ENCODE assay signal across 20 cellular contexts in genomic region chr7:142381727-142382409, GRCh38.
DNase-seq lines count a peak whose midpoint lies in the region; ATAC-seq and TF ChIP-seq lines count a peak whose summit lies in the region.
"Had no signal": no experiment of that assay in that cellular context is flagged by ENCODE, and none has a peak within 500 bp of the region (broad histone marks: within the 10 kb centered on the region; RNA-seq: fewer than 3 reads in every experiment).

No MANE protein-coding gene starts in this region.

- no peaks in the 10 kb centered on the region for H3K36me3 ChIP-seq in mammary epithelial cell (ENCODE audit: insufficient read depth, low read length)
- H3K36me3 ChIP-seq in breast epithelium: no peaks in the 10 kb centered on the region
- no peaks in the 10 kb centered on the region for H3K36me3 ChIP-seq in PC-3 (ENCODE audit: low read depth, low read length)
- H3K36me3 ChIP-seq: left lung, upper lobe of left lung had no signal

- no peak overlapping the region for H2AFZ ChIP-seq in mammary epithelial cell (ENCODE audit: low read depth, low read length)
- no peak overlapping the region; the same call in 1 of the 2 replicates for H2AFZ ChIP-seq in PC-3 (ENCODE audit: low read length)
- H2AFZ ChIP-seq: PC-9 had no signal

- H3K9ac ChIP-seq in mammary epithelial cell (ENCODE audit: insufficient read depth, low read length): no peak overlapping the region
- no peak overlapping the region for H3K9ac ChIP-seq in PC-3 (ENCODE audit: low read length)

- POLR2A ChIA-PET in PC-3 (lab: Charles Lee; ENCODE audit: unreplicated experiment): no interaction called here

- H4K20me1 ChIP-seq in mammary epithelial cell (ENCODE audit: insufficient read depth, low read length): no peaks in the 10 kb centered on the region
- no peaks in the 10 kb centered on the region for H4K20me1 ChIP-seq in PC-3 (ENCODE audit: low read length)

- H3K79me2 ChIP-seq in mammary epithelial cell (ENCODE audit: insufficient read depth, low read length) (no peaks in the 10 kb centered on the region), PC-3 (ENCODE audit: low read length) (no peaks in the 10 kb centered on the region)

- in situ Hi-C loops in mammary epithelial cell (cut with MboI; ENCODE audit: low sequenced_read_pairs in 2 of 2): no loop called here

- DNase-seq in mammary epithelial cell (peak; percentile 76), breast epithelium (ENCODE audit: low spot score in 2 of 2) (no peak), PC-3 (peak; percentile 65), epithelial cell of prostate (ENCODE audit: low read depth, low spot score) (no peak), NK-92 (lab: John Stamatoyannopoulos, UW; ENCODE audit: unreplicated experiment) (no peak), NCI-H2029 treated with DMSO at 0.1 percent for 48 hours (lab: John Stamatoyannopoulos, UW) (no peak)
- DNase-seq: activated CD4-positive, CD25-positive, alpha-beta regulatory T cell treated with anti-CD3 and anti-CD28 coated beads, Interleukin-2, amount 50 U/mL, for 72 hours; activated naive CD4-positive, alpha-beta T cell treated with Interleukin-2 at 50 U/mL for 16 hours; CD8-positive, alpha-beta memory T cell; DMS79 treated with DMSO at 0.1 percent for 48 hours; left lung; mucosa of descending colon; NCI-H526 treated with DMSO at 0.1 percent for 48 hours; PC-9; right cardiac atrium; stimulated activated CD4-positive, alpha-beta T cell treated with anti-CD3 and anti-CD28 coated beads, Interleukin-15, amount 100 ng/mL, for 24 hours; stimulated activated naive CD8-positive, alpha-beta T cell treated with anti-CD3 and anti-CD28 coated beads, Interleukin-15, amount 100 ng/mL, for 72 hours; upper lobe of left lung had no signal

- intact Hi-C loops in mammary epithelial cell (cut with micrococcal nuclease): no loop called here
- intact Hi-C loops in breast epithelium (cut with DNase I; ENCODE audit: low total_unique reads): no loop called here
- intact Hi-C loops in PC-3 (cut with micrococcal nuclease): no loop called here

- TF ChIP-seq CTCF in mammary epithelial cell (conservative IDR thresholded peaks at IDR 0.05 in 1 of 2, IDR thresholded peaks at IDR 0.05 in 1 of 2; ENCODE audit: extremely low read depth in 1 of 2, insufficient read depth in 1 of 2, low read depth in 1 of 2, low read length in 2 of 2) (no peak), breast epithelium (IDR thresholded peaks at IDR 0.05) (no peak), PC-3 (conservative IDR thresholded peaks at IDR 0.05; ENCODE audit: low read depth, low read length) (no peak)

- BruUV-seq in mammary epithelial cell (replicated peaks; lab: Mats Ljungman, UMichigan) (no TSS peak), PC-3 (replicated peaks; lab: Mats Ljungman, UMichigan) (no TSS peak)

- TF ChIP-seq POLR2A in breast epithelium (IDR thresholded peaks at IDR 0.05): no peak

- H3K27ac ChIP-seq in mammary epithelial cell (ENCODE audit: insufficient read depth, low read depth, low read length) (no peak overlapping the region), breast epithelium (no peak overlapping the region), PC-3 (ENCODE audit: low read length) (peak overlapping the region; percentile 40), epithelial cell of prostate (peak overlapping the region; percentile 7)
- H3K27ac ChIP-seq: left lung, PC-9, upper lobe of left lung had no signal

- H3K9me3 ChIP-seq in mammary epithelial cell (replicated peaks; ENCODE audit: insufficient read depth, low read length) (no peaks in the 10 kb centered on the region), breast epithelium (no peaks in the 10 kb centered on the region), PC-3 (ENCODE audit: low read length) (no peaks in the 10 kb centered on the region)
- H3K9me3 ChIP-seq: left lung, mucosa of descending colon, upper lobe of left lung had no signal

- H3K9me2 ChIP-seq in PC-3 (replicated peaks; ENCODE audit: low read length): no peaks in the 10 kb centered on the region

- dilution Hi-C loops in mammary epithelial cell (cut with HindIII; ENCODE audit: low sequenced_read_pairs): no loop called here

- peaks cover 8% of the 10 kb centered on the region for H3F3A ChIP-seq in PC-3 (ENCODE audit: low read length, unreplicated experiment)

- 92% methylated on average over 2 of the region's 2 CpGs for WGBS in mammary epithelial cell (ENCODE audit: low coverage, missing lambda C conversion rate)

- H3K27me3 ChIP-seq in mammary epithelial cell (ENCODE audit: insufficient read depth, low read length) (no peaks in the 10 kb centered on the region), breast epithelium (no peaks in the 10 kb centered on the region), PC-3 (ENCODE audit: low read length) (no peaks in the 10 kb centered on the region)
- H3K27me3 ChIP-seq: left lung, upper lobe of left lung had no signal

- H3K4me1 ChIP-seq in mammary epithelial cell (ENCODE audit: insufficient read depth, low read length) (peaks cover 20% of the 10 kb centered on the region), breast epithelium (no peaks in the 10 kb centered on the region), PC-3 (ENCODE audit: insufficient read depth, low read length) (peaks cover 25% of the 10 kb centered on the region)

- H3K4me3 ChIP-seq in mammary epithelial cell (replicated peaks in 1 of 3; ENCODE audit: insufficient read depth in 1 of 3, low read depth in 2 of 3, low read length in 3 of 3) (no peak overlapping the region), breast epithelium (no peak overlapping the region), PC-3 (ENCODE audit: low read length) (no peak overlapping the region)
- H3K4me3 ChIP-seq: left lung, mucosa of descending colon, PC-9, upper lobe of left lung had no signal

- ATAC-seq in PC-3: no peak; the same call in 1 of the 2 replicates
- no peak for ATAC-seq in GM19324 (IDR thresholded peaks at IDR 0.05; ENCODE audit: low FRiP score, unreplicated experiment)
- no peak for ATAC-seq in GM18907 (IDR thresholded peaks at IDR 0.05; ENCODE audit: unreplicated experiment)
- ATAC-seq: left lung; mucosa of descending colon; right cardiac atrium; stimulated activated naive CD8-positive, alpha-beta T cell treated with anti-CD3 and anti-CD28 coated beads, Interleukin-15, amount 100 ng/mL, for 72 hours had no signal

- CTCF ChIA-PET in mammary epithelial cell (lab: Charles Lee; ENCODE audit: low non-redundant PET): interaction anchor here (0.6 kb wide), 1 partner anchor 26 kb away, joined by 4 read pairs; no protein-coding TSS in a partner anchor
- CTCF ChIA-PET in PC-3 (lab: Charles Lee): interaction anchor here (0.5 kb wide), 1 partner anchor 35 kb away, joined by 4 read pairs; no protein-coding TSS in a partner anchor

- H3K4me2 ChIP-seq in mammary epithelial cell (ENCODE audit: insufficient read depth, low read depth, low read length): no peak overlapping the region
- H3K4me2 ChIP-seq in PC-3 (ENCODE audit: low read length): no peak overlapping the region
- H3K4me2 ChIP-seq: PC-9 had no signal

Comparison
In these comparisons a context has a peak if more than half of its experiments do, and no peak if none do; other contexts are left out.
1. DNase-seq: peak in mammary epithelial cell (single experiment) and PC-3 (single experiment); none in breast epithelium (0 of 2), epithelial cell of prostate (single experiment), NK-92 (single experiment) and NCI-H2029 treated with DMSO at 0.1 percent for 48 hours (single experiment).
2. H3K27ac ChIP-seq: peak in PC-3 (single experiment) and epithelial cell of prostate (single experiment); none in mammary epithelial cell (single experiment) and breast epithelium (0 of 2).